ENCODE assay signal across 1 cellular context in genomic region chr13:25971077-25971476, GRCh38.
TF ChIP-seq lines count a peak whose summit lies in the region.

No MANE protein-coding gene starts in this region.

TF ChIP-seq in HepG2, 621 proteins besides CTCF, POLR2A, EP300 and RAD21 (continued from another document):
- no peak for TF ChIP-seq THAP8 (CRISPR knock-in tag; IDR thresholded peaks at IDR 0.05; ENCODE audit: borderline replicate concordance)
